ENCODE assay signal across 13 cellular contexts in genomic region chr5:124210106-124210918, GRCh38.
"Had no signal": no experiment of that assay in that cellular context is flagged by ENCODE, and none has a peak within 500 bp of the region (broad histone marks: within the 10 kb centered on the region; RNA-seq: fewer than 3 reads in every experiment).

No MANE protein-coding gene starts in this region.

- H3K27me3 Mint-ChIP-seq: activated CD4-positive, alpha-beta T cell treated with anti-CD3 and anti-CD28 coated beads, Interleukin-2, amount 10 ng/mL, durations not matched to agents 24 days and 14 days; activated naive CD8-positive, alpha-beta T cell treated with anti-CD3 and anti-CD28 coated beads, Interleukin-2, amount 50 U/mL, for 24 hours had no signal

- H3K4me1 ChIP-seq: colonic mucosa had no signal

- H3K36me3 ChIP-seq: cardiac muscle cell, colonic mucosa had no signal

- H3K9me3 Mint-ChIP-seq: activated CD4-positive, alpha-beta T cell treated with anti-CD3 and anti-CD28 coated beads, Interleukin-2, amount 10 ng/mL, durations not matched to agents 24 days and 14 days had no signal

- H3K27me3 ChIP-seq: cardiac muscle cell, colonic mucosa had no signal

- H3K9me3 ChIP-seq: colonic mucosa had no signal

- DNase-seq: activated CD4-positive, alpha-beta T cell treated with anti-CD3 and anti-CD28 coated beads, Interleukin-2, amount 10 ng/mL, durations not matched to agents 24 days and 14 days; activated naive CD4-positive, alpha-beta T cell treated with Interleukin-2 at 50 U/mL for 16 hours; activated naive CD8-positive, alpha-beta T cell treated with anti-CD3 and anti-CD28 coated beads, Interleukin-2, amount 50 U/mL, for 24 hours; colonic mucosa; effector CD8-positive, alpha-beta T cell; foreskin melanocyte; left ventricle myocardium superior; stimulated activated CD4-positive, alpha-beta T cell treated with anti-CD3 and anti-CD28 coated beads, Interleukin-4, amount 100 ng/mL, for 1 hour had no signal

- H3K4me1 Mint-ChIP-seq: activated CD4-positive, alpha-beta T cell treated with anti-CD3 and anti-CD28 coated beads, Interleukin-2, amount 10 ng/mL, durations not matched to agents 24 days and 14 days; activated naive CD8-positive, alpha-beta T cell treated with anti-CD3 and anti-CD28 coated beads, Interleukin-2, amount 50 U/mL, for 24 hours; WTC11 had no signal

- ATAC-seq: activated naive CD8-positive, alpha-beta T cell treated with anti-CD3 and anti-CD28 coated beads, Interleukin-2, amount 50 U/mL, for 24 hours; left ventricle myocardium superior; WTC11 had no signal

- FAIRE-seq: astrocyte, keratinocyte had no signal

- H3K4me3 Mint-ChIP-seq: activated CD4-positive, alpha-beta T cell treated with anti-CD3 and anti-CD28 coated beads, Interleukin-2, amount 10 ng/mL, durations not matched to agents 24 days and 14 days; activated naive CD8-positive, alpha-beta T cell treated with anti-CD3 and anti-CD28 coated beads, Interleukin-2, amount 50 U/mL, for 24 hours; T-helper 1 cell treated with Interleukin-12 subunit alpha and Interleukin-12 subunit beta and Interleukin-4 antibody, amounts not matched to agents 30 μg/mL and 1 μg/mL, for 36 hours; WTC11 had no signal

- H3K27ac ChIP-seq: cardiac muscle cell, colonic mucosa had no signal

- H3K27ac Mint-ChIP-seq: activated CD4-positive, alpha-beta T cell treated with anti-CD3 and anti-CD28 coated beads, Interleukin-2, amount 10 ng/mL, durations not matched to agents 24 days and 14 days; activated naive CD8-positive, alpha-beta T cell treated with anti-CD3 and anti-CD28 coated beads, Interleukin-2, amount 50 U/mL, for 24 hours; T-helper 1 cell treated with Interleukin-12 subunit alpha and Interleukin-12 subunit beta and Interleukin-4 antibody, amounts not matched to agents 30 μg/mL and 1 μg/mL, for 36 hours; WTC11 had no signal

- H3K4me3 ChIP-seq: cardiac muscle cell, colonic mucosa had no signal
